In genomic region chr4:27518876-27519275, GRCh38 we compare ENCODE assay signal across 28 cellular contexts.
"Had no signal": no experiment of that assay in that cellular context is flagged by ENCODE, and none has a peak within 500 bp of the region (broad histone marks: within the 10 kb centered on the region; RNA-seq: fewer than 3 reads in every experiment).

No MANE protein-coding gene starts in this region.

- H3K27ac Mint-ChIP-seq: naive thymus-derived CD8-positive, alpha-beta T cell; natural killer cell treated with Interleukin-12 subunit alpha and Interleukin-12 subunit beta and Interleukin-15 and Interleukin-18, amount 100 ng/mL, for 72 hours; nephron progenitor cell; neural progenitor cell; progenitor cell of endocrine pancreas; stimulated activated effector memory CD8-positive, alpha-beta T cell treated with anti-CD3 and anti-CD28 coated beads, Interleukin-12 subunit alpha, Interleukin-12 subunit beta, amount 100 ng/mL, for 72 hours; stimulated activated naive B cell treated with anti-CD40 and anti-IgM and Interleukin-4, amounts not matched to agents 10 μg/mL and 1 μg/mL and 100 μg/mL, for 72 hours; stimulated activated naive CD8-positive, alpha-beta T cell treated with anti-CD3 and anti-CD28 coated beads, Interleukin-15, Interleukin-2, amounts not matched to agents 100 ng/mL and 50 ng/mL, for 24 hours; type B pancreatic cell had no signal

- H3K4me3 Mint-ChIP-seq: naive thymus-derived CD8-positive, alpha-beta T cell; natural killer cell treated with Interleukin-12 subunit alpha and Interleukin-12 subunit beta and Interleukin-15 and Interleukin-18, amount 100 ng/mL, for 72 hours; nephron progenitor cell; neural progenitor cell; stimulated activated effector memory CD8-positive, alpha-beta T cell treated with anti-CD3 and anti-CD28 coated beads, Interleukin-12 subunit alpha, Interleukin-12 subunit beta, amount 100 ng/mL, for 72 hours; stimulated activated naive B cell treated with anti-CD40 and anti-IgM and Interleukin-4, amounts not matched to agents 10 μg/mL and 1 μg/mL and 100 μg/mL, for 72 hours; stimulated activated naive CD8-positive, alpha-beta T cell treated with anti-CD3 and anti-CD28 coated beads, Interleukin-15, Interleukin-2, amounts not matched to agents 100 ng/mL and 50 ng/mL, for 24 hours; type B pancreatic cell had no signal

- H3K27me3 Mint-ChIP-seq: naive thymus-derived CD8-positive, alpha-beta T cell; natural killer cell treated with Interleukin-12 subunit alpha and Interleukin-12 subunit beta and Interleukin-15 and Interleukin-18, amount 100 ng/mL, for 72 hours; progenitor cell of endocrine pancreas; stimulated activated naive B cell treated with anti-CD40 and anti-IgM and Interleukin-4, amounts not matched to agents 10 μg/mL and 1 μg/mL and 100 μg/mL, for 72 hours; stimulated activated naive CD8-positive, alpha-beta T cell treated with anti-CD3 and anti-CD28 coated beads, Interleukin-15, Interleukin-2, amounts not matched to agents 100 ng/mL and 50 ng/mL, for 24 hours; type B pancreatic cell had no signal

- ATAC-seq: naive thymus-derived CD8-positive, alpha-beta T cell; natural killer cell treated with Interleukin-12 subunit alpha and Interleukin-12 subunit beta and Interleukin-15 and Interleukin-18, amount 100 ng/mL, for 72 hours; psoas muscle; right cardiac atrium; right lobe of liver; stimulated activated effector memory CD8-positive, alpha-beta T cell treated with anti-CD3 and anti-CD28 coated beads, Interleukin-12 subunit alpha, Interleukin-12 subunit beta, amount 100 ng/mL, for 72 hours; stimulated activated naive B cell treated with anti-CD40 and anti-IgM and Interleukin-4, amounts not matched to agents 10 μg/mL and 1 μg/mL and 100 μg/mL, for 72 hours; upper lobe of right lung had no signal

- DNase-seq: naive thymus-derived CD8-positive, alpha-beta T cell; nephron progenitor cell; occipital lobe; ovary; posterior cingulate gyrus; psoas muscle; right cardiac atrium; right lobe of liver; sigmoid colon; small intestine; stimulated activated CD4-positive, alpha-beta T cell treated with anti-CD3 and anti-CD28 coated beads, Interleukin-15, amount 100 ng/mL, for 24 hours; stimulated activated CD4-positive, alpha-beta T cell treated with anti-CD3 and anti-CD28 coated beads, Interleukin-2, amount 100 ng/mL, for 24 hours; stimulated activated CD4-positive, alpha-beta T cell treated with anti-CD3 and anti-CD28 coated beads, Interleukin-2, amount 100 ng/mL, for 48 hours; stimulated activated CD4-positive, alpha-beta T cell treated with anti-CD3 and anti-CD28 coated beads, Interleukin-4, amount 100 ng/mL, for 24 hours; stimulated activated naive B cell treated with anti-CD40 and anti-IgM and Interleukin-4, amounts not matched to agents 10 μg/mL and 1 μg/mL and 100 μg/mL, for 72 hours; stimulated activated naive CD4-positive, alpha-beta T cell treated with Interleukin-2 at 50 U/mL for 16 hours; stomach; testis; tibial artery; transverse colon; upper lobe of right lung; uterus had no signal

- H3K9me3 Mint-ChIP-seq: nephron progenitor cell, neural progenitor cell, type B pancreatic cell had no signal

- H3K4me1 Mint-ChIP-seq: naive thymus-derived CD8-positive, alpha-beta T cell; nephron progenitor cell; stimulated activated effector memory CD8-positive, alpha-beta T cell treated with anti-CD3 and anti-CD28 coated beads, Interleukin-12 subunit alpha, Interleukin-12 subunit beta, amount 100 ng/mL, for 72 hours; stimulated activated naive B cell treated with anti-CD40 and anti-IgM and Interleukin-4, amounts not matched to agents 10 μg/mL and 1 μg/mL and 100 μg/mL, for 72 hours had no signal

- H3K36me3 Mint-ChIP-seq: naive thymus-derived CD8-positive, alpha-beta T cell; natural killer cell treated with Interleukin-12 subunit alpha and Interleukin-12 subunit beta and Interleukin-15 and Interleukin-18, amount 100 ng/mL, for 72 hours; neural progenitor cell; stimulated activated effector memory CD8-positive, alpha-beta T cell treated with anti-CD3 and anti-CD28 coated beads, Interleukin-12 subunit alpha, Interleukin-12 subunit beta, amount 100 ng/mL, for 72 hours; stimulated activated naive B cell treated with anti-CD40 and anti-IgM and Interleukin-4, amounts not matched to agents 10 μg/mL and 1 μg/mL and 100 μg/mL, for 72 hours; type B pancreatic cell had no signal
